In genomic region chr3:71121429-71122167, GRCh38 we compare ENCODE assay signal across 20 cellular contexts.
DNase-seq lines count a peak whose midpoint lies in the region; ATAC-seq, FAIRE-seq and TF ChIP-seq lines count a peak whose summit lies in the region.
"Had no signal": no experiment of that assay in that cellular context is flagged by ENCODE, and none has a peak within 500 bp of the region (broad histone marks: within the 10 kb centered on the region; RNA-seq: fewer than 3 reads in every experiment).

No MANE protein-coding gene starts in this region.

- no peak for TF ChIP-seq CTCF in epithelial cell of esophagus (IDR thresholded peaks at IDR 0.05; ENCODE audit: insufficient read depth, low read depth, low read length, missing control alignments)

- DNase-seq in activated T-cell treated with anti-CD3 and anti-CD28 coated beads, Interleukin-2, amount 50 U/mL, for 4 hours: no peak
- DNase-seq in activated T-cell treated with anti-CD3 and anti-CD28 coated beads for 4 hours (no peak), MG63 (peak; percentile 19), epithelial cell of esophagus (ENCODE audit: low read depth) (peak; percentile 51), GM19239 (ENCODE audit: insufficient read length, low spot score) (no peak), LoVo (ENCODE audit: low spot score) (no peak)
- no peak for DNase-seq in stimulated activated naive B cell treated with anti-CD40 and anti-IgM and Interleukin-4, amounts not matched to agents 10 μg/mL and 1 μg/mL and 100 μg/mL, for 72 hours
- DNase-seq: ACHN; GM23248; naive B cell; NCI-H1048; NK-92 treated with Interleukin-12 subunit alpha and Interleukin-12 subunit beta, amount 100 ng/mL, for 24 hours; SHP77; stimulated activated CD8-positive, alpha-beta memory T cell treated with anti-CD3 and anti-CD28 coated beads, Interleukin-4, amount 100 ng/mL, for 48 hours; T1000 had no signal

- no peaks in the 10 kb centered on the region for H3K9me3 ChIP-seq in MG63
- H3K9me3 ChIP-seq: vagina had no signal

- no peaks in the 10 kb centered on the region for H3K27me3 ChIP-seq in MG63
- H3K27me3 ChIP-seq: vagina had no signal

- ATAC-seq in activated T-cell treated with anti-CD3 and anti-CD28 coated beads, Interleukin-2, amount 50 U/mL, for 4 hours: peak; percentile 63 to 70
- ATAC-seq in stimulated activated naive B cell treated with anti-CD40 and anti-IgM and Interleukin-4, amounts not matched to agents 10 μg/mL and 1 μg/mL and 100 μg/mL, for 72 hours (replicated peaks): no peak
- no peak for ATAC-seq in HG02981 (IDR thresholded peaks at IDR 0.05; ENCODE audit: unreplicated experiment)
- ATAC-seq: esophagus mucosa, left lobe of liver had no signal

- peaks cover 53% of the 10 kb centered on the region for H3K36me3 Mint-ChIP-seq in activated T-cell treated with anti-CD3 and anti-CD28 coated beads, Interleukin-2, amount 50 U/mL, for 4 hours (ENCODE audit: insufficient read depth)
- peaks cover 35 to 60% of the 10 kb centered on the region in 2 donors for H3K36me3 Mint-ChIP-seq in stimulated activated naive B cell treated with anti-CD40 and anti-IgM and Interleukin-4, amounts not matched to agents 10 μg/mL and 1 μg/mL and 100 μg/mL, for 72 hours

- H3K4me3 Mint-ChIP-seq in activated T-cell treated with anti-CD3 and anti-CD28 coated beads, Interleukin-2, amount 50 U/mL, for 4 hours: peak overlapping the region; percentile 4
- H3K4me3 Mint-ChIP-seq in stimulated activated naive B cell treated with anti-CD40 and anti-IgM and Interleukin-4, amounts not matched to agents 10 μg/mL and 1 μg/mL and 100 μg/mL, for 72 hours: peak overlapping the region in 1 of 2 donors; percentile 59

- no peaks in the 10 kb centered on the region for H3K36me3 ChIP-seq in MG63
- H3K36me3 ChIP-seq: vagina had no signal

- H3K4me3 ChIP-seq in MG63: no peak overlapping the region
- H3K4me3 ChIP-seq in epithelial cell of esophagus (ENCODE audit: low read length): no peak overlapping the region
- H3K4me3 ChIP-seq: coronary artery, GM23248, vagina had no signal

- no peaks in the 10 kb centered on the region for H3K9me3 Mint-ChIP-seq in activated T-cell treated with anti-CD3 and anti-CD28 coated beads, Interleukin-2, amount 50 U/mL, for 4 hours
- H3K9me3 Mint-ChIP-seq in stimulated activated naive B cell treated with anti-CD40 and anti-IgM and Interleukin-4, amounts not matched to agents 10 μg/mL and 1 μg/mL and 100 μg/mL, for 72 hours: no peaks in the 10 kb centered on the region
- H3K9me3 Mint-ChIP-seq: naive B cell had no signal

- H3K27me3 Mint-ChIP-seq in activated T-cell treated with anti-CD3 and anti-CD28 coated beads, Interleukin-2, amount 50 U/mL, for 4 hours (ENCODE audit: low read depth): no peaks in the 10 kb centered on the region
- H3K27me3 Mint-ChIP-seq in stimulated activated naive B cell treated with anti-CD40 and anti-IgM and Interleukin-4, amounts not matched to agents 10 μg/mL and 1 μg/mL and 100 μg/mL, for 72 hours: no peaks in the 10 kb centered on the region
- H3K27me3 Mint-ChIP-seq: naive B cell had no signal

- no peak for FAIRE-seq in GM19239 (lab: Jason Lieb, UNC)

- peaks cover 89% of the 10 kb centered on the region for H3K4me1 Mint-ChIP-seq in activated T-cell treated with anti-CD3 and anti-CD28 coated beads, Interleukin-2, amount 50 U/mL, for 4 hours (ENCODE audit: low read depth)
- H3K4me1 Mint-ChIP-seq in stimulated activated naive B cell treated with anti-CD40 and anti-IgM and Interleukin-4, amounts not matched to agents 10 μg/mL and 1 μg/mL and 100 μg/mL, for 72 hours: peaks cover 65 to 92% of the 10 kb centered on the region in 2 donors

- peak overlapping the region; percentile 80 for H3K27ac Mint-ChIP-seq in stimulated activated naive B cell treated with anti-CD40 and anti-IgM and Interleukin-4, amounts not matched to agents 10 μg/mL and 1 μg/mL and 100 μg/mL, for 72 hours

Comparison
In these comparisons a context has a peak if more than half of its experiments do, and no peak if none do; other contexts are left out.
1. ATAC-seq: peak in activated T-cell treated with anti-CD3 and anti-CD28 coated beads, Interleukin-2, amount 50 U/mL, for 4 hours (2 of 2); none in stimulated activated naive B cell treated with anti-CD40 and anti-IgM and Interleukin-4, amounts not matched to agents 10 μg/mL and 1 μg/mL and 100 μg/mL, for 72 hours (0 of 2) and HG02981 (single experiment).
2. DNase-seq: peak in MG63 (single experiment) and epithelial cell of esophagus (single experiment); none in activated T-cell treated with anti-CD3 and anti-CD28 coated beads, Interleukin-2, amount 50 U/mL, for 4 hours (single experiment), activated T-cell treated with anti-CD3 and anti-CD28 coated beads for 4 hours (single experiment), stimulated activated naive B cell treated with anti-CD40 and anti-IgM and Interleukin-4, amounts not matched to agents 10 μg/mL and 1 μg/mL and 100 μg/mL, for 72 hours (single experiment), GM19239 (single experiment) and LoVo (single experiment).